1 cellular context compared by ENCODE assay signal in genomic region chr19:38715540-38715939, GRCh38.
TF ChIP-seq lines count a peak whose summit lies in the region.

No MANE protein-coding gene starts in this region.

TF ChIP-seq in A549, 52 proteins besides CTCF, POLR2A, EP300 and RAD21 (continued from another document):
- TF ChIP-seq ZFP36 (IDR thresholded peaks at IDR 0.05; ENCODE audit: borderline replicate concordance, partially characterized antibody): no peak
- TF ChIP-seq CBX2 (IDR thresholded peaks at IDR 0.05; ENCODE audit: borderline replicate concordance, low read depth): no peak
- no peak for TF ChIP-seq MYC (IDR thresholded peaks at IDR 0.05; ENCODE audit: borderline replicate concordance, low read length)
- TF ChIP-seq RNF2 (IDR thresholded peaks at IDR 0.05; ENCODE audit: borderline replicate concordance, low read depth): no peak
